ENCODE assay signal across 23 cellular contexts in genomic region chr6:155444952-155445903, GRCh38. TPM values are rescaled to one million over a fixed set of nuclear protein-coding genes. Genes with fewer than 3 reads are reported as not detected.
"Had no signal": no experiment of that assay in that cellular context is flagged by ENCODE, and none has a peak within 500 bp of the region (broad histone marks: within the 10 kb centered on the region; RNA-seq: fewer than 3 reads in every experiment).

No MANE protein-coding gene starts in this region.

- H3K4me3 Mint-ChIP-seq: central memory CD8-positive, alpha-beta T cell; endodermal cell; stimulated activated naive B cell treated with anti-CD40 and anti-IgM and Interleukin-4, amounts not matched to agents 10 μg/mL and 1 μg/mL and 100 μg/mL, for 72 hours had no signal

- H3K36me3 Mint-ChIP-seq: stimulated activated naive B cell treated with anti-CD40 and anti-IgM and Interleukin-4, amounts not matched to agents 10 μg/mL and 1 μg/mL and 100 μg/mL, for 72 hours had no signal

- H3K27ac ChIP-seq: brain microvascular endothelial cell, colonic mucosa, epithelial cell of prostate, psoas muscle, skin epidermis, tibial artery, WERI-Rb-1 had no signal

- H3K9me3 ChIP-seq: colonic mucosa, psoas muscle, tibial artery had no signal

- H3K9me3 Mint-ChIP-seq: central memory CD8-positive, alpha-beta T cell; endodermal cell; stimulated activated naive B cell treated with anti-CD40 and anti-IgM and Interleukin-4, amounts not matched to agents 10 μg/mL and 1 μg/mL and 100 μg/mL, for 72 hours had no signal

- H3K27ac Mint-ChIP-seq: endodermal cell; stimulated activated naive B cell treated with anti-CD40 and anti-IgM and Interleukin-4, amounts not matched to agents 10 μg/mL and 1 μg/mL and 100 μg/mL, for 72 hours had no signal

- H3K4me3 ChIP-seq: colonic mucosa, psoas muscle, skin epidermis, tibial artery had no signal

- ATAC-seq: left ventricle myocardium superior; psoas muscle; right cardiac atrium; stimulated activated naive B cell treated with anti-CD40 and anti-IgM and Interleukin-4, amounts not matched to agents 10 μg/mL and 1 μg/mL and 100 μg/mL, for 72 hours had no signal

- H3K36me3 ChIP-seq: brain microvascular endothelial cell, colonic mucosa, tibial artery, WERI-Rb-1 had no signal

- H3K4me1 ChIP-seq: colonic mucosa, psoas muscle, tibial artery had no signal

- H3K27me3 ChIP-seq: brain microvascular endothelial cell, colonic mucosa had no signal

- H3K4me1 Mint-ChIP-seq: central memory CD8-positive, alpha-beta T cell had no signal

- DNase-seq: activated CD8-positive, alpha-beta memory T cell treated with anti-CD3 and anti-CD28 coated beads for 24 hours; activated gamma-delta T cell treated with Interleukin-2 at 50 U/mL for 16 hours; aorta; brain microvascular endothelial cell; colonic mucosa; endodermal cell; foreskin fibroblast; left ventricle myocardium superior; psoas muscle; right cardiac atrium; stimulated activated CD4-positive, alpha-beta T cell treated with anti-CD3 and anti-CD28 coated beads, Interleukin-4, amount 100 ng/mL, for 4 hours; stimulated activated naive B cell treated with anti-CD40 and anti-IgM and Interleukin-4, amounts not matched to agents 10 μg/mL and 1 μg/mL and 100 μg/mL, for 72 hours; substantia nigra; tibial artery; WERI-Rb-1 had no signal

RNA-seq across cellular contexts. Expression of gene NOX3, which starts 10.4 kb away (rescaled TPM):
- total RNA-seq: aorta, colonic mucosa, endodermal cell, glomerular endothelial cell, left ventricle myocardium superior, mononuclear cell, osteocyte, psoas muscle, right cardiac atrium, SK-MEL-5, urinary bladder had no signal
